In genomic region chr18:46702399-46702798, GRCh38 we compare ENCODE assay signal across 26 cellular contexts. TPM values are rescaled to one million over a fixed set of nuclear protein-coding genes. Genes with fewer than 3 reads are reported as not detected.
"Had no signal": no experiment of that assay in that cellular context is flagged by ENCODE, and none has a peak within 500 bp of the region (broad histone marks: within the 10 kb centered on the region; RNA-seq: fewer than 3 reads in every experiment).

No MANE protein-coding gene starts in this region.

- H3K9ac ChIP-seq: neural progenitor cell had no signal

- H3K4me2 ChIP-seq: neural progenitor cell had no signal

- H3K9me3 ChIP-seq: esophagus muscularis mucosa, heart right ventricle, left lung, ovary, right atrium auricular region, thoracic aorta, tibial nerve, upper lobe of left lung had no signal

- H2AFZ ChIP-seq: neural progenitor cell had no signal

- H3K27me3 ChIP-seq: esophagus muscularis mucosa, foreskin keratinocyte, heart right ventricle, left lung, neural progenitor cell, ovary, right atrium auricular region, tibial nerve, upper lobe of left lung had no signal

- H3K27ac ChIP-seq: esophagus muscularis mucosa, foreskin keratinocyte, heart right ventricle, left lung, neural progenitor cell, ovary, right atrium auricular region, thoracic aorta, tibial nerve, upper lobe of left lung had no signal

- ATAC-seq: foreskin keratinocyte; heart right ventricle; left cardiac atrium; left lung; naive thymus-derived CD4-positive, alpha-beta T cell; sciatic nerve; stimulated activated naive B cell treated with anti-CD40 and anti-IgM and Interleukin-4, amounts not matched to agents 10 μg/mL and 1 μg/mL and 100 μg/mL, for 72 hours had no signal

- H3K4me3 ChIP-seq: esophagus muscularis mucosa, heart right ventricle, left lung, neural progenitor cell, ovary, right atrium auricular region, thoracic aorta, tibial nerve, upper lobe of left lung had no signal

- DNase-seq: effector CD8-positive, alpha-beta T cell; foreskin keratinocyte; glutamatergic neuron; heart right ventricle; hippocampal formation; left cardiac atrium; left lung; mesendoderm; midbrain; naive thymus-derived CD4-positive, alpha-beta T cell; nucleus accumbens; ovary; stimulated activated CD4-positive, alpha-beta T cell treated with anti-CD3 and anti-CD28 coated beads, Interleukin-4, amount 100 ng/mL, for 4 hours; stimulated activated naive B cell treated with anti-CD40 and anti-IgM and Interleukin-4, amounts not matched to agents 10 μg/mL and 1 μg/mL and 100 μg/mL, for 72 hours; upper lobe of left lung had no signal

- H3K4me1 ChIP-seq: esophagus muscularis mucosa, foreskin keratinocyte, left lung, right atrium auricular region, tibial nerve, upper lobe of left lung had no signal

- H3K36me3 ChIP-seq: esophagus muscularis mucosa, heart right ventricle, left lung, neural progenitor cell, ovary, right atrium auricular region, thoracic aorta, tibial nerve, upper lobe of left lung had no signal

RNA-seq across cellular contexts. Expression of gene LOXHD1, which starts 45.4 kb away (rescaled TPM):
- total RNA-seq: endothelial cell of umbilical vein, epithelial cell of proximal tubule, fibroblast of lung, foreskin keratinocyte, lung microvascular endothelial cell had no signal
- polyA plus RNA-seq: endothelial cell of umbilical vein; fibroblast of lung; foreskin keratinocyte; naive thymus-derived CD4-positive, alpha-beta T cell had no signal

RNA-seq across cellular contexts. Expression of gene ST8SIA5, which starts 54.5 kb away (rescaled TPM):
- total RNA-seq: epithelial cell of proximal tubule, foreskin keratinocyte, lower leg skin, lung microvascular endothelial cell, tibial nerve had no signal
- polyA plus RNA-seq: foreskin keratinocyte; naive thymus-derived CD4-positive, alpha-beta T cell had no signal
